ENCODE assay signal across 21 cellular contexts in genomic region chr10:52451817-52452216, GRCh38.
A peak's percentile ranks its signal among the peaks of the same experiment; 100 is the strongest.
DNase-seq lines count a peak whose midpoint lies in the region; TF ChIP-seq lines count a peak whose summit lies in the region.
"Had no signal": no experiment of that assay in that cellular context is flagged by ENCODE, and none has a peak within 500 bp of the region (broad histone marks: within the 10 kb centered on the region; RNA-seq: fewer than 3 reads in every experiment).

No MANE protein-coding gene starts in this region.

- H3K27ac Mint-ChIP-seq in MCF 10A (ENCODE audit: low read depth, unreplicated experiment), result no peak overlapping the region
- no peak overlapping the region for H3K27ac Mint-ChIP-seq in T-helper 2 cell treated with Interferon-gamma antibody and Interleukin-4, amounts not matched to agents 5 μg/mL and 100 μg/mL, for 36 hours
- H3K27ac Mint-ChIP-seq in mesothelial cell of epicardium, result no peak overlapping the region
- H3K27ac Mint-ChIP-seq: endodermal cell, natural killer cell, T-helper 17 cell had no signal

- H3K4me3 ChIP-seq in breast epithelium, result no peak overlapping the region
- no peak overlapping the region for H3K4me3 ChIP-seq in fibroblast of pulmonary artery (replicated peaks; ENCODE audit: low read depth, low read length)
- H3K4me3 ChIP-seq: hepatocyte, upper lobe of left lung had no signal

- in situ Hi-C loops in SK-MEL-5 (cut with HindIII; ENCODE audit: low pct_unique_long_range_greater_than_20kb, low sequenced_read_pairs), result no loop called here

- peaks cover 28% of the 10 kb centered on the region for H3K4me1 Mint-ChIP-seq in MCF 10A (ENCODE audit: insufficient read depth, unreplicated experiment)
- H3K4me1 Mint-ChIP-seq in T-helper 2 cell treated with Interferon-gamma antibody and Interleukin-4, amounts not matched to agents 5 μg/mL and 100 μg/mL, for 36 hours (ENCODE audit: low read depth), result no peaks in the 10 kb centered on the region
- peaks cover 43% of the 10 kb centered on the region for H3K4me1 Mint-ChIP-seq in mesothelial cell of epicardium
- H3K4me1 Mint-ChIP-seq: natural killer cell, T-helper 17 cell had no signal

- H3K4me3 Mint-ChIP-seq in MCF 10A (ENCODE audit: unreplicated experiment) (no peak overlapping the region), mesothelial cell of epicardium (no peak overlapping the region)
- H3K4me3 Mint-ChIP-seq in T-helper 2 cell treated with Interferon-gamma antibody and Interleukin-4, amounts not matched to agents 5 μg/mL and 100 μg/mL, for 36 hours, result no peak overlapping the region
- H3K4me3 Mint-ChIP-seq: endodermal cell, natural killer cell, T-helper 17 cell had no signal

- POLR2A ChIA-PET in MCF 10A (lab: Yijun Ruan, JAX), result interaction anchor here (0.5 to 4.9 kb wide), 11 partner anchors 9 to 184 kb away, joined by 3 to 58 read pairs (median 7); no protein-coding TSS in a partner anchor

- H3K36me3 Mint-ChIP-seq in MCF 10A (ENCODE audit: insufficient read depth, unreplicated experiment) (peaks cover 5% of the 10 kb centered on the region), mesothelial cell of epicardium (no peaks in the 10 kb centered on the region)
- H3K36me3 Mint-ChIP-seq in T-helper 2 cell treated with Interferon-gamma antibody and Interleukin-4, amounts not matched to agents 5 μg/mL and 100 μg/mL, for 36 hours (ENCODE audit: low read depth), result no peaks in the 10 kb centered on the region
- H3K36me3 Mint-ChIP-seq: natural killer cell had no signal

- no peak overlapping the region for H3K27ac ChIP-seq in breast epithelium
- H3K27ac ChIP-seq: hepatocyte, upper lobe of left lung had no signal

- BruUV-seq in MCF 10A (replicated peaks; lab: Mats Ljungman, UMichigan), result no TSS peak

- no peaks in the 10 kb centered on the region for H3K36me3 ChIP-seq in breast epithelium
- H3K36me3 ChIP-seq: upper lobe of left lung had no signal

- H3K4me1 ChIP-seq in breast epithelium, result no peaks in the 10 kb centered on the region
- H3K4me1 ChIP-seq: upper lobe of left lung had no signal

- H3K9me3 Mint-ChIP-seq in MCF 10A (ENCODE audit: unreplicated experiment) (no peaks in the 10 kb centered on the region), mesothelial cell of epicardium (no peaks in the 10 kb centered on the region)
- H3K9me3 Mint-ChIP-seq in T-helper 2 cell treated with Interferon-gamma antibody and Interleukin-4, amounts not matched to agents 5 μg/mL and 100 μg/mL, for 36 hours, result no peaks in the 10 kb centered on the region
- H3K9me3 Mint-ChIP-seq: endodermal cell, natural killer cell had no signal

- H3K9me3 ChIP-seq in breast epithelium, result no peaks in the 10 kb centered on the region
- H3K9me3 ChIP-seq: upper lobe of left lung had no signal

- DNase-seq in MCF 10A (ENCODE audit: unreplicated experiment), result peak; percentile 88
- DNase-seq in breast epithelium (ENCODE audit: low spot score in 2 of 2), result no peak
- DNase-seq in SK-MEL-5 (ENCODE audit: low read depth, low spot score), result peak; percentile 33
- DNase-seq in fibroblast of pulmonary artery (ENCODE audit: low read depth), result peak; percentile 75
- no peak for DNase-seq in T-helper 2 cell treated with Interferon-gamma antibody and Interleukin-4, amounts not matched to agents 5 μg/mL and 100 μg/mL, for 36 hours (ENCODE audit: low spot score)
- no peak for DNase-seq in erythroblast (lab: John Stamatoyannopoulos, UW)
- DNase-seq in mesothelial cell of epicardium (ENCODE audit: low spot score in 2 of 2, unreplicated experiment in 2 of 2), result no peak
- DNase-seq in mesenteric fat pad (ENCODE audit: low spot score), result no peak
- DNase-seq: activated CD4-positive, alpha-beta T cell treated with anti-CD3 and anti-CD28 coated beads for 1 hour; activated naive CD4-positive, alpha-beta T cell treated with anti-CD3 and anti-CD28 coated beads, Interleukin-2, amount 50 U/mL, for 16 hours; Calu3; caudate nucleus; natural killer cell; NCI-H1417 treated with DMSO at 0.1 percent for 48 hours; NCI-H524; retina; stimulated activated CD4-positive, alpha-beta T cell treated with anti-CD3 and anti-CD28 coated beads, Interleukin-4, amount 100 ng/mL, for 4 hours; T-helper 17 cell; upper lobe of left lung had no signal

- CTCF ChIA-PET in MCF 10A (lab: Yijun Ruan, JAX), result interaction anchor here (0.7 to 3.4 kb wide), 8 partner anchors 7 to 138 kb away, joined by 3 to 25 read pairs (median 6); partner anchors contain the start of gene DKK1

- H3K27me3 Mint-ChIP-seq in MCF 10A (ENCODE audit: insufficient read depth, unreplicated experiment) (no peaks in the 10 kb centered on the region), mesothelial cell of epicardium (ENCODE audit: low read depth) (no peaks in the 10 kb centered on the region)
- no peaks in the 10 kb centered on the region for H3K27me3 Mint-ChIP-seq in T-helper 2 cell treated with Interferon-gamma antibody and Interleukin-4, amounts not matched to agents 5 μg/mL and 100 μg/mL, for 36 hours (ENCODE audit: low read depth)
- H3K27me3 Mint-ChIP-seq: T-helper 17 cell had no signal

- intact Hi-C loops in MCF 10A (cut with micrococcal nuclease) (loop anchor here (1.0 kb wide), 1 partner anchor 9 kb away; no protein-coding TSS in a partner anchor), breast epithelium (cut with DNase I; ENCODE audit: low total_unique reads) (loop anchor here (5.0 kb wide), 1 partner anchor 1330 kb away; no protein-coding TSS in a partner anchor)

- H3K27me3 ChIP-seq in breast epithelium, result no peaks in the 10 kb centered on the region
- H3K27me3 ChIP-seq: hepatocyte, upper lobe of left lung had no signal

- TF ChIP-seq POLR2A in breast epithelium (IDR thresholded peaks at IDR 0.05) (no peak), erythroblast (IDR thresholded peaks at IDR 0.05; ENCODE audit: low read length) (no peak)

- TF ChIP-seq CTCF in MCF 10A (IDR thresholded peaks at IDR 0.05; ENCODE audit: unreplicated experiment) (no peak), breast epithelium (IDR thresholded peaks at IDR 0.05) (no peak), fibroblast of pulmonary artery (IDR thresholded peaks at IDR 0.05; ENCODE audit: low read length, missing control alignments) (no peak), mesothelial cell of epicardium (IDR thresholded peaks at IDR 0.05; ENCODE audit: unreplicated experiment) (no peak)

Comparison
In these comparisons a context has a peak if more than half of its experiments do, and no peak if none do; other contexts are left out.
1. DNase-seq: peak in MCF 10A (single experiment), SK-MEL-5 (single experiment) and fibroblast of pulmonary artery (single experiment); none in breast epithelium (0 of 2), T-helper 2 cell treated with Interferon-gamma antibody and Interleukin-4, amounts not matched to agents 5 μg/mL and 100 μg/mL, for 36 hours (single experiment), erythroblast (0 of 2), mesothelial cell of epicardium (0 of 2) and mesenteric fat pad (single experiment).